Comparison of ENCODE assay signal across 13 cellular contexts in genomic region chr16:89691986-89692569, GRCh38.
"Had no signal": no experiment of that assay in that cellular context is flagged by ENCODE, and none has a peak within 500 bp of the region (broad histone marks: within the 10 kb centered on the region; RNA-seq: fewer than 3 reads in every experiment).

No MANE protein-coding gene starts in this region.

- H3K9me3 Mint-ChIP-seq: activated CD4-positive, alpha-beta memory T cell treated with anti-CD3 and anti-CD28 coated beads, Interleukin-2, amount 10 ng/mL, durations not matched to agents 7 days and 5 days; nephron progenitor cell had no signal

- H3K4me3 ChIP-seq: left ventricle myocardium inferior had no signal

- H3K27me3 Mint-ChIP-seq: activated CD4-positive, alpha-beta memory T cell treated with anti-CD3 and anti-CD28 coated beads, Interleukin-2, amount 10 ng/mL, durations not matched to agents 7 days and 5 days had no signal

- DNase-seq: activated CD4-positive, alpha-beta memory T cell treated with anti-CD3 and anti-CD28 coated beads, Interleukin-2, amount 10 ng/mL, durations not matched to agents 7 days and 5 days; activated CD4-positive, alpha-beta T cell treated with anti-CD3 and anti-CD28 coated beads for 1 hour; activated naive CD4-positive, alpha-beta T cell; foreskin melanocyte; head of caudate nucleus; left ventricle myocardium inferior; mesenchymal stem cell; nephron progenitor cell; stimulated activated CD4-positive, alpha-beta T cell treated with anti-CD3 and anti-CD28 coated beads, Interleukin-2, amount 100 ng/mL, for 48 hours; stimulated activated naive CD4-positive, alpha-beta T cell treated with Interleukin-2 at 50 U/mL for 16 hours; trophoblast cell had no signal

- H3K4me3 Mint-ChIP-seq: activated CD4-positive, alpha-beta memory T cell treated with anti-CD3 and anti-CD28 coated beads, Interleukin-2, amount 10 ng/mL, durations not matched to agents 7 days and 5 days; nephron progenitor cell had no signal

- H3K9me3 ChIP-seq: left ventricle myocardium inferior had no signal

- FAIRE-seq: astrocyte, colon had no signal

- H3K27ac Mint-ChIP-seq: activated CD4-positive, alpha-beta memory T cell treated with anti-CD3 and anti-CD28 coated beads, Interleukin-2, amount 10 ng/mL, durations not matched to agents 7 days and 5 days; nephron progenitor cell had no signal

- H3K27ac ChIP-seq: left ventricle myocardium inferior had no signal
